In the genomic region with DNA sequence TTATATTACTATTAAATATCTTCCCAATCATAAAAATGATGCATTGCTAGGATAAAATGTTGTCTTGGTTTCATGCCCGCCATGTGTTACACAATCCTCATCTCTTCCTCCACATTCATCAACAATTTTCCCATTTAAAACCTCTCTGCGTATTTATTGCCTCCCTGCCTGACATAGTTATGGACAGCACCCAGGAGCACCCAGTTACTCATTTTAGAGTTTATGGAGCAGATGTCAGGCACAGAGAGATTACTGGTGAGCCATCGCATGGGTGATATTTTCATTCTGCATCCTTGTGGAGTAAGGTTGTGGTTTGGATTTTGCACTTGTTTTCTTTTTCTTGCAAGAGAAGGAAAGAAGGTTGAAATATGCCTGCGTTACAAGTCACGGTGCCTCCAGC, we compare ENCODE assay signal across 24 cellular contexts.
DNase-seq lines count a peak whose midpoint lies in the region; ATAC-seq and TF ChIP-seq lines count a peak whose summit lies in the region.
"Had no signal": no experiment of that assay in that cellular context is flagged by ENCODE, and none has a peak within 500 bp of the region (broad histone marks: within the 10 kb centered on the region; RNA-seq: fewer than 3 reads in every experiment).

No MANE protein-coding gene starts in this region.

- H3K4me3 ChIP-seq in naive thymus-derived CD4-positive, alpha-beta T cell (ENCODE audit: low read length): no peak overlapping the region
- H3K4me3 ChIP-seq in coronary artery: no peak overlapping the region
- H3K4me3 ChIP-seq: A549, pancreas, smooth muscle cell had no signal

- ATAC-seq in naive thymus-derived CD4-positive, alpha-beta T cell: no peak
- no peak for ATAC-seq in GM19035 (IDR thresholded peaks at IDR 0.05; ENCODE audit: unreplicated experiment)
- ATAC-seq: pancreas; stimulated activated naive CD8-positive, alpha-beta T cell treated with anti-CD3 and anti-CD28 coated beads, Interleukin-15, Interleukin-2, amounts not matched to agents 100 U/mL and 50 U/mL, for 24 hours; T-helper 17 cell had no signal

- H3K9me3 Mint-ChIP-seq in endothelial cell (ENCODE audit: unreplicated experiment): no peaks in the 10 kb centered on the region
- H3K9me3 Mint-ChIP-seq in naive thymus-derived CD4-positive, alpha-beta T cell: peaks cover 2 to 30% (median 7%) of the 10 kb centered on the region in 11 donors
- peaks cover 7% of the 10 kb centered on the region for H3K9me3 Mint-ChIP-seq in activated CD4-positive, alpha-beta T cell treated with anti-CD3 and anti-CD28 coated beads, Interleukin-2, amount 10 ng/mL, durations not matched to agents 7 days and 5 days

- H3K27me3 ChIP-seq in naive thymus-derived CD4-positive, alpha-beta T cell (ENCODE audit: control insufficient read depth in 2 of 2, insufficient read depth in 2 of 2, low read length in 2 of 2): no peaks in the 10 kb centered on the region
- H3K27me3 ChIP-seq: pancreas had no signal

- H3K36me3 Mint-ChIP-seq in endothelial cell (ENCODE audit: low read depth, unreplicated experiment): peaks cover 12% of the 10 kb centered on the region
- H3K36me3 Mint-ChIP-seq in naive thymus-derived CD4-positive, alpha-beta T cell: peaks cover 0 to 5% (median 0%) of the 10 kb centered on the region in 5 donors
- no peaks in the 10 kb centered on the region for H3K36me3 Mint-ChIP-seq in activated CD4-positive, alpha-beta T cell treated with anti-CD3 and anti-CD28 coated beads, Interleukin-2, amount 10 ng/mL, durations not matched to agents 7 days and 5 days (ENCODE audit: low read depth)

- H3K36me3 ChIP-seq in naive thymus-derived CD4-positive, alpha-beta T cell (ENCODE audit: control insufficient read depth in 2 of 3, insufficient read depth in 3 of 3, low read length in 3 of 3): no peaks in the 10 kb centered on the region
- H3K36me3 ChIP-seq: pancreas had no signal

- CTCF ChIA-PET in naive thymus-derived CD4-positive, alpha-beta T cell (lab: Charles Lee): no interaction called here
- CTCF ChIA-PET in activated CD4-positive, alpha-beta T cell treated with anti-CD3 and anti-CD28 coated beads, Interleukin-2, amount 10 ng/mL, durations not matched to agents 7 days and 5 days (lab: Charles Lee): no interaction called here

- DNase-seq in AG08395 (ENCODE audit: low spot score): peak; percentile 25
- DNase-seq in GM03348 (ENCODE audit: low spot score): peak; percentile 73
- DNase-seq in endothelial cell (ENCODE audit: low spot score): no peak
- no peak for DNase-seq in naive thymus-derived CD4-positive, alpha-beta T cell
- DNase-seq in activated CD4-positive, alpha-beta T cell treated with anti-CD3 and anti-CD28 coated beads, Interleukin-2, amount 10 ng/mL, durations not matched to agents 7 days and 5 days: no peak
- DNase-seq in coronary artery (ENCODE audit: low spot score): no peak
- no peak for DNase-seq in stimulated activated naive CD4-positive, alpha-beta T cell (lab: John Stamatoyannopoulos, UW)
- DNase-seq: activated CD4-positive, alpha-beta T cell treated with anti-CD3 and anti-CD28 coated beads, Interleukin-2, amount 50 U/mL, for 48 hours; activated naive CD4-positive, alpha-beta T cell treated with anti-CD3 and anti-CD28 coated beads for 36 hours; C1 segment of cervical spinal cord; central memory CD4-positive, alpha-beta T cell; COR-L47; dermis blood vessel endothelial cell; GDM1; NCI-H1930; NCI-H524 treated with DMSO at 0.1 percent for 48 hours; OCI-M1; pancreas; retina; stimulated activated naive CD8-positive, alpha-beta T cell treated with anti-CD3 and anti-CD28 coated beads, Interleukin-15, Interleukin-2, amounts not matched to agents 100 U/mL and 50 U/mL, for 24 hours; T-helper 17 cell had no signal

- intact Hi-C loops in naive thymus-derived CD4-positive, alpha-beta T cell (cut with micrococcal nuclease): no loop called here

- TF ChIP-seq CTCF in endothelial cell (IDR thresholded peaks at IDR 0.05; ENCODE audit: unreplicated experiment): no peak
- TF ChIP-seq CTCF in coronary artery (IDR thresholded peaks at IDR 0.05): no peak

- H3K27ac Mint-ChIP-seq in endothelial cell (ENCODE audit: unreplicated experiment): no peak overlapping the region
- peak overlapping the region in 7 of 9 donors; percentile 1 to 72 (median 57) for H3K27ac Mint-ChIP-seq in naive thymus-derived CD4-positive, alpha-beta T cell
- no peak overlapping the region for H3K27ac Mint-ChIP-seq in activated CD4-positive, alpha-beta T cell treated with anti-CD3 and anti-CD28 coated beads, Interleukin-2, amount 10 ng/mL, durations not matched to agents 7 days and 5 days
- H3K27ac Mint-ChIP-seq: activated naive CD4-positive, alpha-beta T cell treated with anti-CD3 and anti-CD28 coated beads for 36 hours had no signal

- peaks cover 15% of the 10 kb centered on the region for H3K4me1 Mint-ChIP-seq in endothelial cell (ENCODE audit: unreplicated experiment)
- peaks cover 14 to 65% (median 55%) of the 10 kb centered on the region in 7 donors for H3K4me1 Mint-ChIP-seq in naive thymus-derived CD4-positive, alpha-beta T cell
- peaks cover 24% of the 10 kb centered on the region for H3K4me1 Mint-ChIP-seq in activated CD4-positive, alpha-beta T cell treated with anti-CD3 and anti-CD28 coated beads, Interleukin-2, amount 10 ng/mL, durations not matched to agents 7 days and 5 days

- peaks cover 3 to 27% of the 10 kb centered on the region in 2 donors for H3K4me1 ChIP-seq in naive thymus-derived CD4-positive, alpha-beta T cell (ENCODE audit: control insufficient read depth in 2 of 2, insufficient read depth in 2 of 2, low read length in 2 of 2)
- H3K4me1 ChIP-seq: A549, pancreas had no signal

- no peak overlapping the region for H3K27ac ChIP-seq in naive thymus-derived CD4-positive, alpha-beta T cell (ENCODE audit: low read depth, low read length)
- no peak overlapping the region for H3K27ac ChIP-seq in coronary artery
- H3K27ac ChIP-seq: A549, pancreas had no signal

- H3K9me3 ChIP-seq in naive thymus-derived CD4-positive, alpha-beta T cell (ENCODE audit: control insufficient read depth in 2 of 3, low read length in 3 of 3): no peaks in the 10 kb centered on the region
- H3K9me3 ChIP-seq: A549, pancreas had no signal

- peaks cover 6% of the 10 kb centered on the region for H3K27me3 Mint-ChIP-seq in endothelial cell (ENCODE audit: unreplicated experiment)
- peaks cover 0 to 5% (median 0%) of the 10 kb centered on the region in 5 donors for H3K27me3 Mint-ChIP-seq in naive thymus-derived CD4-positive, alpha-beta T cell
- no peaks in the 10 kb centered on the region for H3K27me3 Mint-ChIP-seq in activated CD4-positive, alpha-beta T cell treated with anti-CD3 and anti-CD28 coated beads, Interleukin-2, amount 10 ng/mL, durations not matched to agents 7 days and 5 days
- H3K27me3 Mint-ChIP-seq: T-helper 17 cell had no signal

- H3K4me3 Mint-ChIP-seq in endothelial cell (ENCODE audit: unreplicated experiment): peak overlapping the region; percentile 26
- peak overlapping the region in 5 of 10 donors; percentile 15 to 52 (median 19) for H3K4me3 Mint-ChIP-seq in naive thymus-derived CD4-positive, alpha-beta T cell
- H3K4me3 Mint-ChIP-seq in activated CD4-positive, alpha-beta T cell treated with anti-CD3 and anti-CD28 coated beads, Interleukin-2, amount 10 ng/mL, durations not matched to agents 7 days and 5 days: no peak overlapping the region
- H3K4me3 Mint-ChIP-seq: activated naive CD4-positive, alpha-beta T cell treated with anti-CD3 and anti-CD28 coated beads for 36 hours; T-helper 17 cell had no signal

- POLR2A ChIA-PET in naive thymus-derived CD4-positive, alpha-beta T cell (lab: Charles Lee): no interaction called here
- POLR2A ChIA-PET in activated CD4-positive, alpha-beta T cell treated with anti-CD3 and anti-CD28 coated beads, Interleukin-2, amount 10 ng/mL, durations not matched to agents 7 days and 5 days (lab: Charles Lee): no interaction called here

Comparison
In these comparisons a context has a peak if more than half of its experiments do, and no peak if none do; other contexts are left out.
1. DNase-seq: peak in AG08395 (single experiment) and GM03348 (single experiment); none in endothelial cell (single experiment), naive thymus-derived CD4-positive, alpha-beta T cell (0 of 9), activated CD4-positive, alpha-beta T cell treated with anti-CD3 and anti-CD28 coated beads, Interleukin-2, amount 10 ng/mL, durations not matched to agents 7 days and 5 days (single experiment), coronary artery (single experiment) and stimulated activated naive CD4-positive, alpha-beta T cell (0 of 6).
2. H3K27ac Mint-ChIP-seq: peak in naive thymus-derived CD4-positive, alpha-beta T cell (7 of 9); none in endothelial cell (single experiment) and activated CD4-positive, alpha-beta T cell treated with anti-CD3 and anti-CD28 coated beads, Interleukin-2, amount 10 ng/mL, durations not matched to agents 7 days and 5 days (single experiment).